In genomic region chr12:68374315-68374982, GRCh38 we compare ENCODE assay signal across 1 cellular context.
A peak's percentile ranks its signal among the peaks of the same experiment; 100 is the strongest.
TF ChIP-seq lines count a peak whose summit lies in the region.

No MANE protein-coding gene starts in this region.

TF ChIP-seq in GM12878, 131 proteins besides CTCF, POLR2A, EP300 and RAD21 (continues in another document):
- TF ChIP-seq USF1 (IDR thresholded peaks at IDR 0.05; ENCODE audit: borderline replicate concordance, extremely low read length, insufficient read depth, low read depth, low read length) (no peak), JUNB (IDR thresholded peaks at IDR 0.05) (peak; percentile 96), USF2 (IDR thresholded peaks at IDR 0.05; ENCODE audit: borderline replicate concordance, low read depth, low read length) (no peak; the same call in 1 of the 2 replicates), TAF1 (IDR thresholded peaks at IDR 0.05; ENCODE audit: borderline replicate concordance, low read depth, low read length) (no peak), FOXM1 (IDR thresholded peaks at IDR 0.05; ENCODE audit: low read depth, low read length) (peak; percentile 96), PAX5 (IDR thresholded peaks at IDR 0.05; ENCODE audit: borderline replicate concordance, low read depth, low read length) (peak; percentile 91; the same call in 1 of the 2 replicates), CBX5 (IDR thresholded peaks at IDR 0.05; ENCODE audit: low read depth) (peak; percentile 39; the same call in 1 of the 2 replicates), ZBTB33 (IDR thresholded peaks at IDR 0.05) (no peak), SMARCA5 (IDR thresholded peaks at IDR 0.05) (0 out of 2 replicates have a peak, but pooled peaks have one; percentile 2), CHD1 (IDR thresholded peaks at IDR 0.05; ENCODE audit: low read depth, low read length) (no peak), ESRRA (IDR thresholded peaks at IDR 0.05; ENCODE audit: low read length) (no peak), MTA2 (IDR thresholded peaks at IDR 0.05; ENCODE audit: low read depth) (peak; percentile 97), JUND (IDR thresholded peaks at IDR 0.05; ENCODE audit: low read depth, low read length) (peak; percentile 96), BCL11A (IDR thresholded peaks at IDR 0.05; ENCODE audit: low read depth, low read length) (peak; percentile 96), RELA (IDR thresholded peaks at IDR 0.05; ENCODE audit: borderline replicate concordance, partially characterized antibody) (no peak), RAD51 (IDR thresholded peaks at IDR 0.05) (no peak), BRCA1 (IDR thresholded peaks at IDR 0.05; ENCODE audit: low read depth, low read length) (no peak), MAX (IDR thresholded peaks at IDR 0.05; ENCODE audit: low read depth, low read length) (0 out of 2 replicates have a peak, but pooled peaks have one; percentile 44), HSF1 (IDR thresholded peaks at IDR 0.05; ENCODE audit: low read depth, low read length) (no peak), SKIL (IDR thresholded peaks at IDR 0.05; ENCODE audit: low read depth, poor library complexity, severe bottlenecking) (peak; percentile 80), PAX8 (IDR thresholded peaks at IDR 0.05) (peak; percentile 75; the same call in 1 of the 2 replicates), NFYA (IDR thresholded peaks at IDR 0.05; ENCODE audit: borderline replicate concordance, low read depth, low read length) (no peak), NFXL1 (IDR thresholded peaks at IDR 0.05; ENCODE audit: borderline replicate concordance) (no peak), MTA3 (IDR thresholded peaks at IDR 0.05; ENCODE audit: borderline replicate concordance, low read length) (peak; percentile 100), E2F4 (IDR thresholded peaks at IDR 0.05; ENCODE audit: low read depth, low read length) (no peak), ZZZ3 (IDR thresholded peaks at IDR 0.05; ENCODE audit: control insufficient read depth, insufficient read length, low read depth) (no peak), POLR2AphosphoS5 (IDR thresholded peaks at IDR 0.05; ENCODE audit: low read length) (no peak), HDGF (IDR thresholded peaks at IDR 0.05) (no peak), SP1 (IDR thresholded peaks at IDR 0.05; ENCODE audit: low read depth, low read length) (peak; percentile 85), PRDM15 (CRISPR knock-in tag; IDR thresholded peaks at IDR 0.05) (no peak), SUPT20H (IDR thresholded peaks at IDR 0.05; ENCODE audit: borderline replicate concordance, control insufficient read depth, low read depth, low read length) (no peak), BCLAF1 (IDR thresholded peaks at IDR 0.05) (no peak), RELB (IDR thresholded peaks at IDR 0.05; ENCODE audit: low read depth) (peak; percentile 73; the same call in 1 of the 2 replicates), MYB (IDR thresholded peaks at IDR 0.05; ENCODE audit: borderline replicate concordance, low read depth, low read length) (no peak), WRNIP1 (IDR thresholded peaks at IDR 0.05; ENCODE audit: borderline replicate concordance, low read depth, low read length) (no peak; the same call in 1 of the 2 replicates), TCF3 (IDR thresholded peaks at IDR 0.05; ENCODE audit: borderline replicate concordance, insufficient read depth, low read depth, low read length) (peak; percentile 93), SMAD5 (IDR thresholded peaks at IDR 0.05; ENCODE audit: low read depth) (no peak), ETV6 (conservative IDR thresholded peaks at IDR 0.05 in 1 of 2, IDR thresholded peaks at IDR 0.05 in 1 of 2; ENCODE audit: borderline replicate concordance in 1 of 2, low read depth in 1 of 2) (peak in 1 of 2 experiments; percentile 87; a peak in 2 of 4 replicates)
